ENCODE assay signal across 18 cellular contexts in the genomic region with DNA sequence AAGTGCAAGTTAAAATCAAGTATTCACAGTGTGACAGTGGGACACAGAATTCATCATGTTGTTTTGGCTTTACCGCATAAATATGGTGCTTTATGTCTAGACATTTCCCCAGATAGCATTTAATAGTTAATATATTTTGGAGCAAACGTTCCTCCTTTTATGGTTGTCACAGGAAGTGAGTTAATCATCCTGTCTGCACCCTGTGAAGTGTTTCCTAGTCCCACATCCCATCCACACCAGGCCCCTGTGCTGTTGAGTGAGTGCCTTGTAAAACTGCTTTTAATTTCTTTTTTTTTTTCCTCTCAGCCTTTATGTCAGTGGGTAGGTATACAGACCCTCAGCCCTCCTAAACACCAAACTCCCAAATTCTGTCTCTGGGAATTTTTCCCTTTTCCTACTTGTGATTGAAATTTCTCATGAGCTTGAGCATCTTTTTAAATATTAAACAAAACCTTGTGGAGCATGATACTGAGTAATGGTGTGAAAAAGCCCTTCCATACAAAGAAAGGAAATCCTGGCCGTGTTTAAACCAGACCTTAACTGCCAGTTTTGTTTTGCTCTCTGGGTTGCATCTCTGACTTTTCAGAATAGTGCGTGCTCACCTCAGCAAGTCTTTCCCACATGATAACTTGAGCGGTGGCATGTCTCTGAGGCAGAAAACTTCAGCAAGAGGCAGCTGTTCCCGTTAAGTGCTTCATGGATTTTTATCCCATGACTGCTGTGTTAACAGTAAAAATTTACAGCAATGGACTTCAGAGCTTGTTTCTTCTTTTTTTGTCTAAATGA.
DNase-seq lines count a peak whose midpoint lies in the region; ATAC-seq, FAIRE-seq and TF ChIP-seq lines count a peak whose summit lies in the region.
"Had no signal": no experiment of that assay in that cellular context is flagged by ENCODE, and none has a peak within 500 bp of the region (broad histone marks: within the 10 kb centered on the region; RNA-seq: fewer than 3 reads in every experiment).

No MANE protein-coding gene starts in this region.

- peak overlapping the region; percentile 81 for H3K27ac Mint-ChIP-seq in WTC11
- H3K27ac Mint-ChIP-seq: activated CD4-positive, alpha-beta memory T cell treated with anti-CD3 and anti-CD28 coated beads, Interleukin-2, amount 10 ng/mL, durations not matched to agents 7 days and 5 days; memory B cell had no signal

- H3K9me3 Mint-ChIP-seq in WTC11, result no peaks in the 10 kb centered on the region
- H3K9me3 Mint-ChIP-seq: activated CD4-positive, alpha-beta memory T cell treated with anti-CD3 and anti-CD28 coated beads, Interleukin-2, amount 10 ng/mL, durations not matched to agents 7 days and 5 days; memory B cell had no signal

- H3K27ac ChIP-seq in left ventricle myocardium inferior (replicated peaks) (peak overlapping the region; percentile 25), right atrium auricular region (no peak overlapping the region), keratinocyte (ENCODE audit: control insufficient read depth, insufficient read depth, low read length) (no peak overlapping the region), colonic mucosa (no peak overlapping the region)
- H3K27ac ChIP-seq: tibial artery had no signal

- H3K36me3 ChIP-seq in left ventricle myocardium inferior (no peaks in the 10 kb centered on the region), right atrium auricular region (no peaks in the 10 kb centered on the region), keratinocyte (ENCODE audit: control insufficient read depth in 2 of 2, extremely low read depth in 1 of 2, insufficient read depth in 2 of 2, low read length in 2 of 2) (no peaks in the 10 kb centered on the region), colonic mucosa (no peaks in the 10 kb centered on the region)
- H3K36me3 ChIP-seq: tibial artery had no signal

- peaks cover 54% of the 10 kb centered on the region for H3K4me1 Mint-ChIP-seq in WTC11
- H3K4me1 Mint-ChIP-seq: activated CD4-positive, alpha-beta memory T cell treated with anti-CD3 and anti-CD28 coated beads, Interleukin-2, amount 10 ng/mL, durations not matched to agents 7 days and 5 days; memory B cell had no signal

- CTCF ChIA-PET in WTC11 (lab: Charles Lee), result interaction anchor here (1.4 kb wide), 1 partner anchor 43 kb away, joined by 4 read pairs; no protein-coding TSS in a partner anchor

- H3K9ac ChIP-seq in keratinocyte (ENCODE audit: control insufficient read depth, extremely low read depth, insufficient read depth, low read length), result no peak overlapping the region
- no peak overlapping the region for H3K9ac ChIP-seq in colonic mucosa (ENCODE audit: low read depth in 2 of 2, low read length in 2 of 2)

- POLR2A ChIA-PET in WTC11 (lab: Charles Lee), result interaction anchor here (0.6 kb wide), 1 partner anchor 100 kb away, joined by 4 read pairs; no protein-coding TSS in a partner anchor

- dilution Hi-C loops in keratinocyte (cut with MboI; ENCODE audit: extremely low pct_ligation_motif_present, low sequenced_read_pairs), result no loop called here

- no peak overlapping the region for H3K4me3 Mint-ChIP-seq in WTC11
- H3K4me3 Mint-ChIP-seq: activated CD4-positive, alpha-beta memory T cell treated with anti-CD3 and anti-CD28 coated beads, Interleukin-2, amount 10 ng/mL, durations not matched to agents 7 days and 5 days; memory B cell had no signal

- H3K27me3 ChIP-seq in left ventricle myocardium inferior (ENCODE audit: low read depth) (no peaks in the 10 kb centered on the region), right atrium auricular region (no peaks in the 10 kb centered on the region), keratinocyte (ENCODE audit: control insufficient read depth, extremely low read depth, insufficient read depth, low read length) (no peaks in the 10 kb centered on the region), colonic mucosa (no peaks in the 10 kb centered on the region)
- H3K27me3 ChIP-seq: tibial artery had no signal

- H3K9me1 ChIP-seq in keratinocyte (ENCODE audit: control insufficient read depth, extremely low read depth, insufficient read depth, low read length), result no peaks in the 10 kb centered on the region

- no peaks in the 10 kb centered on the region for H4K20me1 ChIP-seq in keratinocyte (ENCODE audit: control insufficient read depth, extremely low read depth, insufficient read depth, low read length)

- peaks cover 75% of the 10 kb centered on the region for H3K4me1 ChIP-seq in left ventricle myocardium inferior
- H3K4me1 ChIP-seq in right atrium auricular region, result peaks cover 0 to 40% of the 10 kb centered on the region in 2 donors
- peaks cover 33% of the 10 kb centered on the region for H3K4me1 ChIP-seq in keratinocyte (ENCODE audit: control insufficient read depth, extremely low read depth, insufficient read depth, low read length)
- no peaks in the 10 kb centered on the region for H3K4me1 ChIP-seq in colonic mucosa

- H3K4me3 ChIP-seq in left ventricle myocardium inferior (no peak overlapping the region), right atrium auricular region (no peak overlapping the region), keratinocyte (ENCODE audit: control insufficient read depth in 2 of 3, extremely low read depth in 1 of 3, insufficient read depth in 2 of 3, low read depth in 1 of 3, low read length in 3 of 3) (no peak overlapping the region), colonic mucosa (no peak overlapping the region)
- H3K4me3 ChIP-seq: tibial artery had no signal

- no peaks in the 10 kb centered on the region for H3K79me2 ChIP-seq in keratinocyte (ENCODE audit: control insufficient read depth, insufficient read depth, low read length)

- 0 out of 2 replicates have a peak, but pooled peaks have one; percentile 32 for ATAC-seq in WTC11
- ATAC-seq: Panc1 had no signal

- no peak overlapping the region for H2AFZ ChIP-seq in keratinocyte (ENCODE audit: control insufficient read depth, low read length)

- DNase-seq in left ventricle myocardium inferior (no peak), right atrium auricular region (ENCODE audit: low spot score) (no peak), WTC11 (ENCODE audit: low spot score) (no peak), keratinocyte (ENCODE audit: low read depth, low spot score) (no peak), amniotic stem cell (lab: John Stamatoyannopoulos, UW) (no peak), colonic mucosa (no peak), ecto neural progenitor cell (ENCODE audit: low spot score) (no peak)
- DNase-seq in stimulated activated CD4-positive, alpha-beta T cell treated with anti-CD3 and anti-CD28 coated beads, Interleukin-4, amount 100 ng/mL, for 4 hours, result no peak
- DNase-seq: activated CD4-positive, alpha-beta memory T cell treated with anti-CD3 and anti-CD28 coated beads, Interleukin-2, amount 10 ng/mL, durations not matched to agents 7 days and 5 days; activated effector memory CD4-positive, alpha-beta T cell treated with Interleukin-2 at 50 U/mL for 16 hours; hypothalamus; NCI-H1436; NCI-H524 treated with DMSO at 0.1 percent for 48 hours; stimulated activated CD8-positive, alpha-beta memory T cell treated with anti-CD3 and anti-CD28 coated beads, Interleukin-4, amount 100 ng/mL, for 48 hours; T-helper 2 cell; tibial artery had no signal

- H3K27me3 Mint-ChIP-seq in WTC11 (ENCODE audit: low read depth), result no peaks in the 10 kb centered on the region
- H3K27me3 Mint-ChIP-seq: activated CD4-positive, alpha-beta memory T cell treated with anti-CD3 and anti-CD28 coated beads, Interleukin-2, amount 10 ng/mL, durations not matched to agents 7 days and 5 days; memory B cell had no signal

- TF ChIP-seq CTCF in left ventricle myocardium inferior (IDR thresholded peaks at IDR 0.05; ENCODE audit: borderline replicate concordance) (no peak), right atrium auricular region (IDR thresholded peaks at IDR 0.05) (no peak), WTC11 (IDR thresholded peaks at IDR 0.05) (no peak), keratinocyte (optimal IDR thresholded peaks at IDR 0.05 in 1 of 3, IDR thresholded peaks at IDR 0.05 in 1 of 3, conservative IDR thresholded peaks at IDR 0.05 in 1 of 3; ENCODE audit: extremely low read depth in 1 of 3, insufficient read depth in 2 of 3, low read length in 3 of 3) (no peak), colonic mucosa (IDR thresholded peaks at IDR 0.05) (no peak)

- peak overlapping the region; percentile 26 for H3K4me2 ChIP-seq in keratinocyte (ENCODE audit: control insufficient read depth, extremely low read depth, insufficient read depth, low read depth, low read length)

- intact Hi-C loops in left ventricle myocardium inferior (cut with micrococcal nuclease) (no loop called here), colonic mucosa (cut with DNase I) (no loop called here)

- H3K36me3 Mint-ChIP-seq in WTC11, result no peaks in the 10 kb centered on the region
- H3K36me3 Mint-ChIP-seq: memory B cell had no signal

- peak; percentile 68 for FAIRE-seq in keratinocyte (lab: Jason Lieb, UNC)

- H3K9me3 ChIP-seq in left ventricle myocardium inferior (replicated peaks) (no peaks in the 10 kb centered on the region), right atrium auricular region (no peaks in the 10 kb centered on the region), keratinocyte (ENCODE audit: control insufficient read depth, low read depth, low read length) (no peaks in the 10 kb centered on the region), colonic mucosa (no peaks in the 10 kb centered on the region)
- H3K9me3 ChIP-seq: tibial artery had no signal

TF ChIP-seq in WTC11, 78 proteins besides CTCF, POLR2A, EP300 and RAD21:
- TF ChIP-seq, protein P1, sequence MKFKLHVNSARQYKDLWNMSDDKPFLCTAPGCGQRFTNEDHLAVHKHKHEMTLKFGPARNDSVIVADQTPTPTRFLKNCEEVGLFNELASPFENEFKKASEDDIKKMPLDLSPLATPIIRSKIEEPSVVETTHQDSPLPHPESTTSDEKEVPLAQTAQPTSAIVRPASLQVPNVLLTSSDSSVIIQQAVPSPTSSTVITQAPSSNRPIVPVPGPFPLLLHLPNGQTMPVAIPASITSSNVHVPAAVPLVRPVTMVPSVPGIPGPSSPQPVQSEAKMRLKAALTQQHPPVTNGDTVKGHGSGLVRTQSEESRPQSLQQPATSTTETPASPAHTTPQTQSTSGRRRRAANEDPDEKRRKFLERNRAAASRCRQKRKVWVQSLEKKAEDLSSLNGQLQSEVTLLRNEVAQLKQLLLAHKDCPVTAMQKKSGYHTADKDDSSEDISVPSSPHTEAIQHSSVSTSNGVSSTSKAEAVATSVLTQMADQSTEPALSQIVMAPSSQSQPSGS (CRISPR knock-in tag; IDR thresholded peaks at IDR 0.05; ENCODE audit: borderline replicate concordance, low read depth), result no peak
- no peak for TF ChIP-seq ZNF423 (CRISPR knock-in tag; IDR thresholded peaks at IDR 0.05)
